In the genomic region with DNA sequence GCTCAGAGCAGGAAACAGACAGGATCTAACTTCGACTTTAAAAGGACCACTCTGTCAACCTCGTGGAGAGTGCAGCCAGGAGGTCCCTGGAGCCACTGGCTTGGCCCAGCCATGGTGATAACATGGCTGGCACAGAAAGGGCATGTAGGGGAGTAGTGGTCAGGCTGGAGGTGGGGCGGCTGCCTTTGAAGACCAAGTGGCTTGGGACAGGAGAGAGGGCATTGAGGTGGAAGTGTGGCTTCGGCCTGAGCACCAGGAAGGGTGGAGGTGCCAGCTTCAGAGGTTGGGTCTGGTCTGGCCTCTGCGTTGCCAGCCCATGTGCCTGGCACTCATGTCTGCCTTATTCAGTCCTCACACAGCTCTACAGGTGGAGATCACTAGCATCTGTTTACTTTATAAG, we compare ENCODE assay signal across 24 cellular contexts.
"Had no signal": no experiment of that assay in that cellular context is flagged by ENCODE, and none has a peak within 500 bp of the region (broad histone marks: within the 10 kb centered on the region; RNA-seq: fewer than 3 reads in every experiment).

No MANE protein-coding gene starts in this region.

- H3K36me3 ChIP-seq: colonic mucosa, esophagus squamous epithelium, heart right ventricle, lower lobe of right lung, thoracic aorta, tibial nerve, upper lobe of left lung, uterus had no signal

- H3K27ac ChIP-seq: colonic mucosa, esophagus squamous epithelium, heart right ventricle, lower lobe of right lung, parathyroid adenoma, psoas muscle, skin epidermis, thoracic aorta, tibial nerve, upper lobe of left lung, uterus had no signal

- H3K4me3 ChIP-seq: colonic mucosa, esophagus squamous epithelium, heart right ventricle, lower lobe of right lung, mucosa of descending colon, psoas muscle, skin epidermis, thoracic aorta, tibial nerve, upper lobe of left lung, uterus had no signal

- H3K27me3 ChIP-seq: uterus had no signal

- DNase-seq: colonic mucosa; effector memory CD4-positive, alpha-beta T cell; erythroblast; esophagus squamous epithelium; foreskin melanocyte; glutamatergic neuron; heart right ventricle; hippocampal formation; immature natural killer cell; left ventricle myocardium superior; lower lobe of right lung; mucosa of descending colon; naive B cell; psoas muscle; right cardiac atrium; stimulated activated CD4-positive, alpha-beta T cell treated with anti-CD3 and anti-CD28 coated beads, Interleukin-15, amount 100 ng/mL, for 24 hours; stimulated activated CD4-positive, alpha-beta T cell treated with anti-CD3 and anti-CD28 coated beads, Interleukin-2, amount 100 ng/mL, for 48 hours; stimulated activated naive B cell treated with anti-CD40 and anti-IgM and Interleukin-4, amounts not matched to agents 10 μg/mL and 1 μg/mL and 100 μg/mL, for 72 hours; uterus had no signal

- H3K4me1 ChIP-seq: colonic mucosa, parathyroid adenoma, uterus had no signal

- H3K9me3 ChIP-seq: colonic mucosa, esophagus squamous epithelium, heart right ventricle, lower lobe of right lung, mucosa of descending colon, psoas muscle, thoracic aorta, tibial nerve, upper lobe of left lung, uterus had no signal
